In the genomic region with DNA sequence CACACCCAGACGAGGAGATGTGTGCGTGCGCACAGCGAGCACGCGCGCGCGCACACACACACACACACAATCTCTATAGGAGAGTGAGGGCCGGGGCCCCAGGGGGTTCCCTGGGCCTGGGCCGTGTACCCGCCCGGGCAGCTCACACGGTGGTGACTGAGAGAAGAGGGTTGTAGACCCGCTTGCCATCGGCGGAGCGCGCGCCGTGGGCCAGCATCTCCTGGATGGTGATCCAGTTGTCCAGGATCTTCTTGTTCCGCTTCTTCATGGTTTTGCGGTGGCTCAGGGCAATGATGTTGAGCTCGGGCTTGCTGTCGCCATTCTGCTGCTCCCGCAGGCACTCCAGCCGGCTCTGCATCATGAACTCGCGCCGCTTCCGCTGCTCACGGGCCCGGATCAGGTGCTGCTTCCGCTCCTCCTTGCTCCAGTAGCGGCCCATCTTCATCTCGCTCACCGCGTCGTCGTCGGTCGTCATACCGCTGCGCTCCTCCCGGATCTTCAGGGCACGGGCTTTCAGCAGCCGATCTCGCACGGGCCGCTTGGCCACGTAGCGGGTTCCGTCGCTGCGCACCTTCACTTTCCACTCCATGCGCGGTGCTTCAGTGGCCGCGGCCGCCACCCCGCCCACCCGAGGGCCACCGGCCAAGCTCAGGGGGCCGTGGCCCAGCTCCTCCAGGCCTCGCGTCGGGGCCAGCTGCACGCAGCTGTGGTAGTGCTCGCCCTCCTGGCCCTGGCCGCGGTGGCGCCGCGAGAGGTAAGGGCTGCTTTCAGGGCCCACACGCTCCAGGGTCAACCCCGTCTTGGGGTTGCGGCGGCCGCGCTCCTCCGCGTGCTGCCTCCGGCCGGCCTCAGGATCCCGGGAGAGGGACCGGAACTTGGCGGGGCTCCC, we compare ENCODE assay signal across 37 cellular contexts. TPM values are rescaled to one million over a fixed set of nuclear protein-coding genes. Genes with fewer than 3 reads are reported as not detected.
"Had no signal": no experiment of that assay in that cellular context is flagged by ENCODE, and none has a peak within 500 bp of the region (broad histone marks: within the 10 kb centered on the region; RNA-seq: fewer than 3 reads in every experiment).

No MANE protein-coding gene starts in this region.

- H3K4me3 ChIP-seq: adrenal gland, body of pancreas, colonic mucosa, dorsolateral prefrontal cortex had no signal

- H3K27ac Mint-ChIP-seq: activated CD4-positive, alpha-beta memory T cell treated with anti-CD3 and anti-CD28 coated beads for 36 hours; activated CD4-positive, alpha-beta T cell treated with anti-CD3 and anti-CD28 coated beads for 36 hours; activated CD4-positive, alpha-beta T cell treated with anti-CD3 and anti-CD28 coated beads, Interleukin-2, amount 10 ng/mL, durations not matched to agents 24 days and 14 days; activated CD8-positive, alpha-beta memory T cell treated with anti-CD3 and anti-CD28 coated beads, Interleukin-2, amount 10 ng/mL, durations not matched to agents 7 days and 5 days; activated CD8-positive, alpha-beta T cell treated with anti-CD3 and anti-CD28 coated beads, Interleukin-2, amount 10 ng/mL, durations not matched to agents 7 days and 5 days; activated naive CD4-positive, alpha-beta T cell treated with anti-CD3 and anti-CD28 coated beads for 36 hours; activated naive CD4-positive, alpha-beta T cell treated with anti-CD3 and anti-CD28 coated beads, Interleukin-2, amount 50 U/mL, for 24 hours; activated naive CD8-positive, alpha-beta T cell treated with anti-CD3 and anti-CD28 coated beads for 36 hours; activated naive CD8-positive, alpha-beta T cell treated with anti-CD3 and anti-CD28 coated beads, Interleukin-2, amount 50 U/mL, for 24 hours; activated T-helper 1 cell treated with anti-CD3 and anti-CD28 coated beads, Interleukin-12 subunit alpha, Interleukin-12 subunit beta, Interleukin-2, Interleukin-4 antibody, amounts not matched to agents 30 ng/mL and 10 ng/mL and 1 ng/mL, durations not matched to agents 14 hours and 24 hours and 36 hours; activated T-helper 2 cell treated with anti-CD3 and anti-CD28 coated beads, Interferon-gamma antibody, Interleukin-2, Interleukin-4, amounts not matched to agents 10 μg/mL and 5 μg/mL and 100 μg/mL, durations not matched to agents 14 hours and 24 hours and 36 hours; endodermal cell; T-helper 17 cell; T-helper 2 cell treated with Interferon-gamma antibody and Interleukin-4, amounts not matched to agents 5 μg/mL and 100 μg/mL, for 36 hours had no signal

- H3K27me3 Mint-ChIP-seq: activated CD4-positive, alpha-beta memory T cell treated with anti-CD3 and anti-CD28 coated beads for 36 hours; activated CD4-positive, alpha-beta T cell treated with anti-CD3 and anti-CD28 coated beads for 36 hours; activated CD4-positive, alpha-beta T cell treated with anti-CD3 and anti-CD28 coated beads, Interleukin-2, amount 10 ng/mL, durations not matched to agents 24 days and 14 days; activated CD8-positive, alpha-beta memory T cell treated with anti-CD3 and anti-CD28 coated beads, Interleukin-2, amount 10 ng/mL, durations not matched to agents 7 days and 5 days; activated naive CD4-positive, alpha-beta T cell treated with anti-CD3 and anti-CD28 coated beads, Interleukin-2, amount 50 U/mL, for 24 hours; activated naive CD8-positive, alpha-beta T cell treated with anti-CD3 and anti-CD28 coated beads for 36 hours; activated naive CD8-positive, alpha-beta T cell treated with anti-CD3 and anti-CD28 coated beads, Interleukin-2, amount 50 U/mL, for 24 hours; T-helper 17 cell had no signal

- H3K9me3 Mint-ChIP-seq: activated CD4-positive, alpha-beta memory T cell treated with anti-CD3 and anti-CD28 coated beads for 36 hours; activated CD4-positive, alpha-beta T cell treated with anti-CD3 and anti-CD28 coated beads, Interleukin-2, amount 10 ng/mL, durations not matched to agents 24 days and 14 days; activated naive CD4-positive, alpha-beta T cell treated with anti-CD3 and anti-CD28 coated beads for 36 hours; activated naive CD4-positive, alpha-beta T cell treated with anti-CD3 and anti-CD28 coated beads, Interleukin-2, amount 50 U/mL, for 24 hours; activated naive CD8-positive, alpha-beta T cell treated with anti-CD3 and anti-CD28 coated beads for 36 hours; activated naive CD8-positive, alpha-beta T cell treated with anti-CD3 and anti-CD28 coated beads, Interleukin-2, amount 50 U/mL, for 24 hours; activated T-helper 1 cell treated with anti-CD3 and anti-CD28 coated beads, Interleukin-12 subunit alpha, Interleukin-12 subunit beta, Interleukin-2, Interleukin-4 antibody, amounts not matched to agents 30 ng/mL and 10 ng/mL and 1 ng/mL, durations not matched to agents 14 hours and 24 hours and 36 hours; activated T-helper 2 cell treated with anti-CD3 and anti-CD28 coated beads, Interferon-gamma antibody, Interleukin-2, Interleukin-4, amounts not matched to agents 10 μg/mL and 5 μg/mL and 100 μg/mL, durations not matched to agents 14 hours and 24 hours and 36 hours; T-helper 2 cell treated with Interferon-gamma antibody and Interleukin-4, amounts not matched to agents 5 μg/mL and 100 μg/mL, for 36 hours had no signal

- H3K4me3 Mint-ChIP-seq: activated CD4-positive, alpha-beta memory T cell treated with anti-CD3 and anti-CD28 coated beads for 36 hours; activated CD4-positive, alpha-beta T cell treated with anti-CD3 and anti-CD28 coated beads for 36 hours; activated CD4-positive, alpha-beta T cell treated with anti-CD3 and anti-CD28 coated beads, Interleukin-2, amount 10 ng/mL, durations not matched to agents 24 days and 14 days; activated CD8-positive, alpha-beta memory T cell treated with anti-CD3 and anti-CD28 coated beads, Interleukin-2, amount 10 ng/mL, durations not matched to agents 7 days and 5 days; activated CD8-positive, alpha-beta T cell treated with anti-CD3 and anti-CD28 coated beads, Interleukin-2, amount 10 ng/mL, durations not matched to agents 7 days and 5 days; activated naive CD4-positive, alpha-beta T cell treated with anti-CD3 and anti-CD28 coated beads for 36 hours; activated naive CD4-positive, alpha-beta T cell treated with anti-CD3 and anti-CD28 coated beads, Interleukin-2, amount 50 U/mL, for 24 hours; activated naive CD8-positive, alpha-beta T cell treated with anti-CD3 and anti-CD28 coated beads for 36 hours; activated naive CD8-positive, alpha-beta T cell treated with anti-CD3 and anti-CD28 coated beads, Interleukin-2, amount 50 U/mL, for 24 hours; activated T-helper 1 cell treated with anti-CD3 and anti-CD28 coated beads, Interleukin-12 subunit alpha, Interleukin-12 subunit beta, Interleukin-2, Interleukin-4 antibody, amounts not matched to agents 30 ng/mL and 10 ng/mL and 1 ng/mL, durations not matched to agents 14 hours and 24 hours and 36 hours; endodermal cell; T-helper 17 cell; T-helper 2 cell treated with Interferon-gamma antibody and Interleukin-4, amounts not matched to agents 5 μg/mL and 100 μg/mL, for 36 hours had no signal

- H3K27me3 ChIP-seq: adrenal gland, body of pancreas, colonic mucosa had no signal

- FAIRE-seq: frontal cortex had no signal

- H3K4me1 ChIP-seq: adrenal gland, colonic mucosa had no signal

- H3K27ac ChIP-seq: adrenal gland, body of pancreas, colonic mucosa, WERI-Rb-1 had no signal

- ATAC-seq: activated CD4-positive, alpha-beta T cell treated with anti-CD3 and anti-CD28 coated beads for 36 hours; activated CD8-positive, alpha-beta memory T cell treated with anti-CD3 and anti-CD28 coated beads, Interleukin-2, amount 10 ng/mL, durations not matched to agents 7 days and 5 days; activated CD8-positive, alpha-beta T cell treated with anti-CD3 and anti-CD28 coated beads, Interleukin-2, amount 10 ng/mL, durations not matched to agents 7 days and 5 days; activated naive CD8-positive, alpha-beta T cell treated with anti-CD3 and anti-CD28 coated beads, Interleukin-2, amount 50 U/mL, for 24 hours; body of pancreas; esophagus mucosa; T-helper 17 cell had no signal

- H3K4me1 Mint-ChIP-seq: activated CD4-positive, alpha-beta T cell treated with anti-CD3 and anti-CD28 coated beads for 36 hours; activated CD4-positive, alpha-beta T cell treated with anti-CD3 and anti-CD28 coated beads, Interleukin-2, amount 10 ng/mL, durations not matched to agents 24 days and 14 days; activated CD8-positive, alpha-beta memory T cell treated with anti-CD3 and anti-CD28 coated beads, Interleukin-2, amount 10 ng/mL, durations not matched to agents 7 days and 5 days; activated naive CD4-positive, alpha-beta T cell treated with anti-CD3 and anti-CD28 coated beads, Interleukin-2, amount 50 U/mL, for 24 hours; activated naive CD8-positive, alpha-beta T cell treated with anti-CD3 and anti-CD28 coated beads for 36 hours; activated naive CD8-positive, alpha-beta T cell treated with anti-CD3 and anti-CD28 coated beads, Interleukin-2, amount 50 U/mL, for 24 hours; endodermal cell had no signal

- H3K9me3 ChIP-seq: adrenal gland, body of pancreas, colonic mucosa had no signal

- H3K36me3 ChIP-seq: adrenal gland, colonic mucosa had no signal

- H3K36me3 Mint-ChIP-seq: activated CD4-positive, alpha-beta memory T cell treated with anti-CD3 and anti-CD28 coated beads for 36 hours; activated CD8-positive, alpha-beta memory T cell treated with anti-CD3 and anti-CD28 coated beads, Interleukin-2, amount 10 ng/mL, durations not matched to agents 7 days and 5 days; activated naive CD4-positive, alpha-beta T cell treated with anti-CD3 and anti-CD28 coated beads, Interleukin-2, amount 50 U/mL, for 24 hours; activated naive CD8-positive, alpha-beta T cell treated with anti-CD3 and anti-CD28 coated beads for 36 hours had no signal

- DNase-seq: activated CD4-positive, alpha-beta memory T cell treated with anti-CD3 and anti-CD28 coated beads for 36 hours; activated CD4-positive, alpha-beta T cell treated with anti-CD3 and anti-CD28 coated beads for 36 hours; activated CD4-positive, alpha-beta T cell treated with anti-CD3 and anti-CD28 coated beads, Interleukin-2, amount 10 ng/mL, durations not matched to agents 24 days and 14 days; activated CD4-positive, CD25-positive, alpha-beta regulatory T cell; activated CD4-positive, CD25-positive, alpha-beta regulatory T cell treated with anti-CD3 and anti-CD28 coated beads, Interleukin-2, amount 50 U/mL, for 72 hours; activated CD8-positive, alpha-beta memory T cell treated with anti-CD3 and anti-CD28 coated beads, Interleukin-2, amount 10 ng/mL, durations not matched to agents 7 days and 5 days; activated CD8-positive, alpha-beta memory T cell treated with anti-CD3 and anti-CD28 coated beads, Interleukin-2, amount 50 U/mL, for 4 hours; activated CD8-positive, alpha-beta T cell treated with anti-CD3 and anti-CD28 coated beads, Interleukin-2, amount 10 ng/mL, durations not matched to agents 7 days and 5 days; activated effector memory CD4-positive, alpha-beta T cell treated with anti-CD3 and anti-CD28 coated beads, Interleukin-2, amount 50 U/mL, for 16 hours; activated naive CD4-positive, alpha-beta T cell treated with anti-CD3 and anti-CD28 coated beads for 36 hours; activated naive CD8-positive, alpha-beta T cell treated with anti-CD3 and anti-CD28 coated beads for 36 hours; activated naive CD8-positive, alpha-beta T cell treated with anti-CD3 and anti-CD28 coated beads, Interleukin-2, amount 50 U/mL, for 24 hours; activated T-cell treated with anti-CD3 and anti-CD28 coated beads, Interleukin-2, amount 50 U/mL, for 1 hour; activated T-cell treated with anti-CD3 and anti-CD28 coated beads, Interleukin-2, amount 50 U/mL, for 48 hours; adrenal gland; amygdala; aorta; body of pancreas; caudate nucleus; cerebellar nuclear complex; colonic mucosa; dorsolateral prefrontal cortex; effector memory CD4-positive, alpha-beta T cell; endodermal cell; foreskin fibroblast; head of caudate nucleus; T-helper 1 cell; T-helper 17 cell; T1000; WERI-Rb-1 had no signal

RNA-seq across cellular contexts. Expression of a gene that starts 22.6 kb away (rescaled TPM):
- total RNA-seq: activated CD4-positive, alpha-beta memory T cell treated with anti-CD3 and anti-CD28 coated beads for 36 hours; activated CD4-positive, alpha-beta T cell treated with anti-CD3 and anti-CD28 coated beads for 36 hours; activated CD4-positive, alpha-beta T cell treated with anti-CD3 and anti-CD28 coated beads, Interleukin-2, amount 10 ng/mL, durations not matched to agents 24 days and 14 days; activated CD8-positive, alpha-beta memory T cell treated with anti-CD3 and anti-CD28 coated beads for 36 hours; activated CD8-positive, alpha-beta memory T cell treated with anti-CD3 and anti-CD28 coated beads, Interleukin-2, amount 10 ng/mL, durations not matched to agents 7 days and 5 days; activated CD8-positive, alpha-beta T cell treated with anti-CD3 and anti-CD28 coated beads, Interleukin-2, amount 10 ng/mL, durations not matched to agents 7 days and 5 days; activated naive CD4-positive, alpha-beta T cell treated with anti-CD3 and anti-CD28 coated beads for 36 hours; activated naive CD8-positive, alpha-beta T cell treated with anti-CD3 and anti-CD28 coated beads for 36 hours; activated T-helper 1 cell treated with anti-CD3 and anti-CD28 coated beads, Interleukin-12 subunit alpha, Interleukin-12 subunit beta, Interleukin-2, Interleukin-4 antibody, amounts not matched to agents 30 ng/mL and 10 ng/mL and 1 ng/mL, durations not matched to agents 14 hours and 24 hours and 36 hours; activated T-helper 2 cell treated with anti-CD3 and anti-CD28 coated beads, Interferon-gamma antibody, Interleukin-2, Interleukin-4, amounts not matched to agents 10 μg/mL and 5 μg/mL and 100 μg/mL, durations not matched to agents 14 hours and 24 hours and 36 hours; body of pancreas; endodermal cell; T-helper 17 cell had no signal
